In the genomic region with DNA sequence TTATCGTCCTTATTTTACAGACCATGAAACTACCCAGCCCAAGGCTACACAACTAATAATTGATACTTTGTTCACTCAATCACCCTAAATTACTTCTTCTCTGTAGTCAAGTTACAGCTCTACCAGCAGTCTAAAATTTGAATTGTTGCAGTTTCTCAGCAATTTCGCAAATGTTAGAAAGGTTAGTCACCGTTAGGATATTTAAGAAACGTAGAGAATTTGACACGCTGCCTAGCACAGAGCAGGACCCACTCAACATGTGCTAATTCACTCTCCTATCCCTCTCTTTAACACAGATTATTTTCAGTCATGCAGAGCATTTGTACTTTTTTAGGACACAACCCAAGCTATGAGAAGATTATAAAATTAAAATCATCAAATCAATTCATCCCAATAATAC, we compare ENCODE assay signal across 18 cellular contexts.
DNase-seq lines count a peak whose midpoint lies in the region; ATAC-seq and TF ChIP-seq lines count a peak whose summit lies in the region.
"Had no signal": no experiment of that assay in that cellular context is flagged by ENCODE, and none has a peak within 500 bp of the region (broad histone marks: within the 10 kb centered on the region; RNA-seq: fewer than 3 reads in every experiment).

No MANE protein-coding gene starts in this region.

- peaks cover 24% of the 10 kb centered on the region for H3K9me3 ChIP-seq in Karpas-422 (ENCODE audit: low read length)
- H3K9me3 ChIP-seq: MG63 had no signal

- no peaks in the 10 kb centered on the region for H3K79me2 ChIP-seq in Karpas-422 (ENCODE audit: low read length)
- H3K79me2 ChIP-seq: parathyroid adenoma had no signal

- H3K4me3 ChIP-seq in astrocyte of the cerebellum (ENCODE audit: low read depth, low read length) = no peak overlapping the region
- no peak overlapping the region for H3K4me3 ChIP-seq in Karpas-422 (ENCODE audit: low read length)
- H3K4me3 ChIP-seq: MG63 had no signal

- H3K4me2 ChIP-seq in Karpas-422 (ENCODE audit: low read depth, low read length, poor library complexity, severe bottlenecking) = no peak overlapping the region

- in situ Hi-C loops in astrocyte of the cerebellum (cut with HindIII; ENCODE audit: low sequenced_read_pairs) = no loop called here

- no peak overlapping the region for H2AFZ ChIP-seq in Karpas-422 (ENCODE audit: low read length)
- H2AFZ ChIP-seq: parathyroid adenoma had no signal

- DNase-seq in HS-5 (ENCODE audit: low read depth) = peak; percentile 61
- peak; percentile 12 for DNase-seq in astrocyte of the cerebellum (ENCODE audit: low read depth)
- DNase-seq in iris pigment epithelial cell (ENCODE audit: low read depth) = peak; percentile 88
- no peak for DNase-seq in cerebellar cortex (ENCODE audit: low spot score)
- DNase-seq in Karpas-422 = no peak
- DNase-seq in ecto neural progenitor cell (ENCODE audit: low spot score) = no peak
- DNase-seq: activated naive CD4-positive, alpha-beta T cell treated with anti-CD3 and anti-CD28 coated beads, Interleukin-2, amount 50 U/mL, for 16 hours; activated T-cell treated with anti-CD3 and anti-CD28 coated beads, Interleukin-2, amount 50 U/mL, for 72 hours; COR-L47; dermis blood vessel endothelial cell; MG63; NCI-H1436; NCI-H69; Right ventricle myocardium superior; SW 1271 had no signal

- no peak for ATAC-seq in GM21515 (IDR thresholded peaks at IDR 0.05; ENCODE audit: unreplicated experiment)
- ATAC-seq: activated T-cell treated with anti-CD3 and anti-CD28 coated beads, Interleukin-2, amount 50 U/mL, for 72 hours; HepG2 had no signal

- H3K9ac ChIP-seq in Karpas-422 (ENCODE audit: low read length) = no peak overlapping the region
- H3K9ac ChIP-seq: parathyroid adenoma had no signal

- H3K9me2 ChIP-seq in Karpas-422 (replicated peaks; ENCODE audit: insufficient read depth, low read length) = no peaks in the 10 kb centered on the region

- no peaks in the 10 kb centered on the region for H3K4me1 ChIP-seq in Karpas-422 (ENCODE audit: low read length)
- H3K4me1 ChIP-seq: parathyroid adenoma had no signal

- H3K27ac ChIP-seq in Karpas-422 (ENCODE audit: low read length) = no peak overlapping the region
- H3K27ac ChIP-seq: parathyroid adenoma had no signal

- H4K20me1 ChIP-seq in Karpas-422 (ENCODE audit: insufficient read depth, low read depth, low read length) = no peaks in the 10 kb centered on the region

- H3K36me3 ChIP-seq in Karpas-422 (ENCODE audit: insufficient read depth, low read length) = no peaks in the 10 kb centered on the region
- H3K36me3 ChIP-seq: MG63 had no signal

- no peaks in the 10 kb centered on the region for H3K27me3 ChIP-seq in Karpas-422 (ENCODE audit: low read length)
- H3K27me3 ChIP-seq: MG63 had no signal

- TF ChIP-seq CTCF in astrocyte of the cerebellum (IDR thresholded peaks at IDR 0.05; ENCODE audit: low read depth, low read length, missing control alignments) = no peak

Comparison
In these comparisons a context has a peak if more than half of its experiments do, and no peak if none do; other contexts are left out.
1. DNase-seq: peak in HS-5 (single experiment), astrocyte of the cerebellum (single experiment) and iris pigment epithelial cell (single experiment); none in cerebellar cortex (single experiment), Karpas-422 (single experiment) and ecto neural progenitor cell (single experiment).